In genomic region chr17:77869041-77869595, GRCh38 we compare ENCODE assay signal across 15 cellular contexts.
DNase-seq lines count a peak whose midpoint lies in the region; ATAC-seq and TF ChIP-seq lines count a peak whose summit lies in the region.
"Had no signal": no experiment of that assay in that cellular context is flagged by ENCODE, and none has a peak within 500 bp of the region (broad histone marks: within the 10 kb centered on the region; RNA-seq: fewer than 3 reads in every experiment).

No MANE protein-coding gene starts in this region.

- H3K36me3 ChIP-seq in upper lobe of left lung: no peaks in the 10 kb centered on the region
- H3K36me3 ChIP-seq in smooth muscle cell (ENCODE audit: low read depth): no peaks in the 10 kb centered on the region
- H3K36me3 ChIP-seq: ascending aorta, heart right ventricle had no signal

- no peak overlapping the region for H3K4me2 ChIP-seq in smooth muscle cell

- H4K20me1 ChIP-seq in smooth muscle cell (ENCODE audit: low read depth): no peaks in the 10 kb centered on the region

- no peaks in the 10 kb centered on the region for H3K79me2 ChIP-seq in smooth muscle cell (ENCODE audit: low read depth)

- no peak for TF ChIP-seq CTCF in glutamatergic neuron (IDR thresholded peaks at IDR 0.05; ENCODE audit: partially characterized antibody, unreplicated experiment)
- no peak for TF ChIP-seq CTCF in upper lobe of left lung (IDR thresholded peaks at IDR 0.05)
- no peak for TF ChIP-seq CTCF in smooth muscle cell (IDR thresholded peaks at IDR 0.05; ENCODE audit: borderline replicate concordance, insufficient read depth, poor library complexity, severe bottlenecking)

- ATAC-seq in activated T-cell treated with anti-CD3 and anti-CD28 coated beads, Interleukin-2, amount 50 U/mL, for 4 hours: no peak
- no peak for ATAC-seq in upper lobe of left lung (ENCODE audit: low FRiP score in 2 of 2)
- no peak for ATAC-seq in HG02884 (IDR thresholded peaks at IDR 0.05; ENCODE audit: unreplicated experiment)

- H3K27ac Mint-ChIP-seq in activated T-cell treated with anti-CD3 and anti-CD28 coated beads, Interleukin-2, amount 50 U/mL, for 24 hours: no peak overlapping the region
- peak overlapping the region; percentile 74 to 94 (median 77) for H3K27ac Mint-ChIP-seq in IgD-negative memory B cell
- no peak overlapping the region for H3K27ac Mint-ChIP-seq in glutamatergic neuron (ENCODE audit: unreplicated experiment)

- H3K4me3 ChIP-seq in upper lobe of left lung (no peak overlapping the region), smooth muscle cell (no peak overlapping the region)
- H3K4me3 ChIP-seq: ascending aorta, coronary artery had no signal

- H3K4me1 ChIP-seq in upper lobe of left lung (peaks cover 0 to 8% (median 3%) of the 10 kb centered on the region in 4 donors), smooth muscle cell (ENCODE audit: low read depth) (no peaks in the 10 kb centered on the region)

- no peak for DNase-seq in activated T-cell treated with anti-CD3 and anti-CD28 coated beads, Interleukin-2, amount 50 U/mL, for 4 hours
- no peak for DNase-seq in activated T-cell treated with anti-CD3 and anti-CD28 coated beads, Interleukin-2, amount 50 U/mL, for 24 hours
- DNase-seq in glutamatergic neuron (peak; percentile 8), upper lobe of left lung (no peak), smooth muscle cell (lab: John Stamatoyannopoulos, UW; ENCODE audit: unreplicated experiment) (no peak)
- no peak for DNase-seq in NK-92 treated with Interleukin-12 subunit alpha and Interleukin-12 subunit beta, amount 100 ng/mL, for 24 hours (lab: John Stamatoyannopoulos, UW)
- DNase-seq: activated CD4-positive, alpha-beta T cell treated with anti-CD3 and anti-CD28 coated beads, Interleukin-2, amount 50 U/mL, for 1 hour; activated T-cell treated with anti-CD3 and anti-CD28 coated beads, Interleukin-2, amount 50 U/mL, for 48 hours; COR-L47; NCI-H748 treated with DMSO at 0.1 percent for 48 hours had no signal

- peaks cover 49% of the 10 kb centered on the region for H3K4me1 Mint-ChIP-seq in activated T-cell treated with anti-CD3 and anti-CD28 coated beads, Interleukin-2, amount 50 U/mL, for 4 hours (ENCODE audit: low read depth)
- H3K4me1 Mint-ChIP-seq in activated T-cell treated with anti-CD3 and anti-CD28 coated beads, Interleukin-2, amount 50 U/mL, for 24 hours (ENCODE audit: low read depth): peaks cover 50% of the 10 kb centered on the region
- H3K4me1 Mint-ChIP-seq in IgD-negative memory B cell: peaks cover 19 to 40% (median 26%) of the 10 kb centered on the region in 3 donors
- peaks cover 23% of the 10 kb centered on the region for H3K4me1 Mint-ChIP-seq in glutamatergic neuron (ENCODE audit: low read depth, unreplicated experiment)

- no peaks in the 10 kb centered on the region for H3K27me3 ChIP-seq in upper lobe of left lung
- H3K27me3 ChIP-seq in smooth muscle cell (ENCODE audit: low read depth): peaks cover 8% of the 10 kb centered on the region
- H3K27me3 ChIP-seq: ascending aorta, heart right ventricle had no signal

- H3K4me3 Mint-ChIP-seq in activated T-cell treated with anti-CD3 and anti-CD28 coated beads, Interleukin-2, amount 50 U/mL, for 4 hours: peak overlapping the region; percentile 24
- no peak overlapping the region for H3K4me3 Mint-ChIP-seq in activated T-cell treated with anti-CD3 and anti-CD28 coated beads, Interleukin-2, amount 50 U/mL, for 24 hours
- peak overlapping the region; percentile 14 to 87 (median 66) for H3K4me3 Mint-ChIP-seq in IgD-negative memory B cell
- no peak overlapping the region for H3K4me3 Mint-ChIP-seq in glutamatergic neuron (ENCODE audit: unreplicated experiment)

- H3K9me3 Mint-ChIP-seq in activated T-cell treated with anti-CD3 and anti-CD28 coated beads, Interleukin-2, amount 50 U/mL, for 4 hours: no peaks in the 10 kb centered on the region
- H3K9me3 Mint-ChIP-seq in activated T-cell treated with anti-CD3 and anti-CD28 coated beads, Interleukin-2, amount 50 U/mL, for 24 hours: no peaks in the 10 kb centered on the region
- H3K9me3 Mint-ChIP-seq in IgD-negative memory B cell (peaks cover 0 to 2% (median 0%) of the 10 kb centered on the region in 3 donors), glutamatergic neuron (ENCODE audit: unreplicated experiment) (peaks cover 13% of the 10 kb centered on the region)

- peak overlapping the region; percentile 32 to 82 (median 48) for H3K27ac ChIP-seq in upper lobe of left lung
- no peak overlapping the region for H3K27ac ChIP-seq in smooth muscle cell (ENCODE audit: low read depth)
- H3K27ac ChIP-seq: ascending aorta, coronary artery had no signal

- H2AFZ ChIP-seq in smooth muscle cell (ENCODE audit: low read depth): no peak overlapping the region

- no peaks in the 10 kb centered on the region for H3K9me3 ChIP-seq in upper lobe of left lung
- H3K9me3 ChIP-seq in smooth muscle cell (replicated peaks; ENCODE audit: low read depth): no peaks in the 10 kb centered on the region
- H3K9me3 ChIP-seq: ascending aorta, heart right ventricle had no signal

- no peaks in the 10 kb centered on the region for H3K36me3 Mint-ChIP-seq in activated T-cell treated with anti-CD3 and anti-CD28 coated beads, Interleukin-2, amount 50 U/mL, for 4 hours (ENCODE audit: insufficient read depth)
- H3K36me3 Mint-ChIP-seq in activated T-cell treated with anti-CD3 and anti-CD28 coated beads, Interleukin-2, amount 50 U/mL, for 24 hours (ENCODE audit: low read depth): no peaks in the 10 kb centered on the region
- no peaks in the 10 kb centered on the region for H3K36me3 Mint-ChIP-seq in IgD-negative memory B cell
- peaks cover 4% of the 10 kb centered on the region for H3K36me3 Mint-ChIP-seq in glutamatergic neuron (ENCODE audit: unreplicated experiment)

- H3F3A ChIP-seq in smooth muscle cell (ENCODE audit: low read depth): peaks cover 3% of the 10 kb centered on the region

- TF ChIP-seq EP300 in upper lobe of left lung (IDR thresholded peaks at IDR 0.05): no peak

- TF ChIP-seq POLR2A in upper lobe of left lung (IDR thresholded peaks at IDR 0.05): no peak

- H3K27me3 Mint-ChIP-seq in activated T-cell treated with anti-CD3 and anti-CD28 coated beads, Interleukin-2, amount 50 U/mL, for 4 hours (ENCODE audit: low read depth): peaks cover 2% of the 10 kb centered on the region
- H3K27me3 Mint-ChIP-seq in activated T-cell treated with anti-CD3 and anti-CD28 coated beads, Interleukin-2, amount 50 U/mL, for 24 hours: no peaks in the 10 kb centered on the region
- H3K27me3 Mint-ChIP-seq in IgD-negative memory B cell (peaks cover 21% of the 10 kb centered on the region), glutamatergic neuron (ENCODE audit: unreplicated experiment) (peaks cover 8% of the 10 kb centered on the region)

- no peak overlapping the region for H3K9ac ChIP-seq in smooth muscle cell (ENCODE audit: low read depth)

- WGBS in upper lobe of left lung, 2 donors: 62 to 65% methylated on average over 5 to 11 of the region's 11 CpGs
- 90% methylated on average over 11 of the region's 11 CpGs for WGBS in smooth muscle cell (ENCODE audit: low lambda C conversion rate)

Comparison
In these comparisons a context has a peak if more than half of its experiments do, and no peak if none do; other contexts are left out.
1. H3K4me3 Mint-ChIP-seq: peak in activated T-cell treated with anti-CD3 and anti-CD28 coated beads, Interleukin-2, amount 50 U/mL, for 4 hours (single experiment) and IgD-negative memory B cell (4 of 4); none in activated T-cell treated with anti-CD3 and anti-CD28 coated beads, Interleukin-2, amount 50 U/mL, for 24 hours (single experiment) and glutamatergic neuron (single experiment).
2. H3K27ac Mint-ChIP-seq: peak in IgD-negative memory B cell (3 of 3); none in activated T-cell treated with anti-CD3 and anti-CD28 coated beads, Interleukin-2, amount 50 U/mL, for 24 hours (single experiment) and glutamatergic neuron (single experiment).